Comparison of ENCODE assay signal across 7 cellular contexts in genomic region chr22:44884562-44884961, GRCh38.
"Had no signal": no experiment of that assay in that cellular context is flagged by ENCODE, and none has a peak within 500 bp of the region (broad histone marks: within the 10 kb centered on the region; RNA-seq: fewer than 3 reads in every experiment).

No MANE protein-coding gene starts in this region.

- H3K4me3 ChIP-seq: GM23338, HAP-1, K562 had no signal

- H2AFZ ChIP-seq: GM23338 had no signal

- H3K36me3 ChIP-seq: HAP-1 had no signal

- FAIRE-seq: K562 had no signal

- H3K27ac ChIP-seq: HL-60 had no signal

- H3K4me1 ChIP-seq: HAP-1 had no signal

- H3K4me2 ChIP-seq: GM23338 had no signal

- H3K9me3 ChIP-seq: HAP-1 had no signal

- DNase-seq: HFFc6, IMR-90, KG1 had no signal
